In the genomic region with DNA sequence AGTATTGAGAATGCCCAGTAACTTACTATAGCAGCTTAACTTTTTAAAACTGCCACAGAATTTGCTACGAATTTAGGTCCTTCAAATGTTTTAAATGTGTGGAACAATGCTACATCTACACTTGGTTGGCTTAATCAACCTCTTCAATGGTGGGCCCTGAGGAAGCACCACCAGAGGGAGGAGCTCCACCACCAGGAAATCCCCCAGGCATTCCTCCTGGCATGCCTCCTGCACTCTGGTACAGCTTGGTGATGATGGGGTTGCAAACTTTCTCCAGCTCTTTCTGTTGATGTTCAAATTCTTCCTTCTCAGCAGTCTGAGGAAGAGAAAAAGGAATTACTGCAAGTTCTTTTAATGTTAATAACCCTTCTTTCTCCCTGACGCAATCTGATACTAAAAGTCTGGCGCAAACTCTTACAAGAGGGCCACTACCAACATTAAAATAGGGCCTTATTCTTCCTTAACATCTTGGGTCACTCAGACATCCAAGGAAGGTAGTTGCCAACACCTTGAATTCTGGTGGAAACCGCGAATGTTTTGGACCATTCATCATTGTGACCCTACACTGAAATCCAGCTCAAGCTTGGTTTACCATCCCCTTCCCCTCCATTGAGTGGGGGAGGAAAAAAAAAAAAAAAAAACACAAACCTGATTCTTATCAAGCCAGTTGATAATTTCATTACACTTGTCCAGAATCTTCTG, we compare ENCODE assay signal across 11 cellular contexts. TPM values are rescaled to one million over a fixed set of nuclear protein-coding genes. Genes with fewer than 3 reads are reported as not detected.
DNase-seq lines count a peak whose midpoint lies in the region; ATAC-seq and TF ChIP-seq lines count a peak whose summit lies in the region.
"Had no signal": no experiment of that assay in that cellular context is flagged by ENCODE, and none has a peak within 500 bp of the region (broad histone marks: within the 10 kb centered on the region; RNA-seq: fewer than 3 reads in every experiment).

No MANE protein-coding gene starts in this region.

- no peaks in the 10 kb centered on the region for H3K9me3 ChIP-seq in CD4-positive, alpha-beta T cell (ENCODE audit: control insufficient read depth, low read length)
- no peaks in the 10 kb centered on the region for H3K9me3 ChIP-seq in HCT116 (ENCODE audit: control insufficient read depth in 1 of 2, insufficient read depth in 1 of 2, low read depth in 1 of 2, low read length in 2 of 2)
- no peaks in the 10 kb centered on the region for H3K9me3 ChIP-seq in adipocyte (ENCODE audit: control insufficient read depth, low read length)
- H3K9me3 ChIP-seq in neuronal stem cell (replicated peaks in 1 of 2; ENCODE audit: control insufficient read depth in 2 of 2, insufficient read depth in 1 of 2, low read depth in 1 of 2, low read length in 2 of 2), result no peaks in the 10 kb centered on the region
- H3K9me3 ChIP-seq in body of pancreas, result no peaks in the 10 kb centered on the region

- CTCF ChIA-PET in CD4-positive, alpha-beta T cell (lab: Charles Lee), result interaction anchor here (0.6 to 2.4 kb wide), 5 partner anchors 35 to 189 kb away, joined by 3 to 10 read pairs (median 5); no protein-coding TSS in a partner anchor
- CTCF ChIA-PET in HCT116 (lab: Charles Lee), result interaction anchor here (0.7 to 1.9 kb wide), 5 partner anchors 35 to 428 kb away, joined by 3 to 7 read pairs (median 4); no protein-coding TSS in a partner anchor

- H4K8ac ChIP-seq in neuronal stem cell (ENCODE audit: low read depth, low read length), result no peak overlapping the region

- intact Hi-C loops in CD4-positive, alpha-beta T cell (cut with DNase I, micrococcal nuclease), result loop anchor here (5.0 to 10.0 kb wide), 6 partner anchors 40 to 687 kb away; a partner anchor contains a TSS
- intact Hi-C loops in HCT116 (cut with micrococcal nuclease) (loop anchor here (10.0 kb wide), 1 partner anchor 143 kb away; no protein-coding TSS in a partner anchor), body of pancreas (cut with DNase I) (no loop called here)

- POLR2A ChIA-PET in CD4-positive, alpha-beta T cell (lab: Charles Lee), result interaction anchor here (0.8 to 12.8 kb wide), 7 partner anchors 10 to 206 kb away, joined by 3 to 226 read pairs (median 4); a partner anchor contains a TSS
- POLR2A ChIA-PET in HCT116 (lab: Charles Lee), result interaction anchor here (1.5 kb wide), 3 partner anchors 10 to 32 kb away, joined by 4 to 7 read pairs (median 5); no protein-coding TSS in a partner anchor

- H3K4me1 ChIP-seq in HCT116 (ENCODE audit: control insufficient read depth in 1 of 2, insufficient read depth in 2 of 2, low read length in 2 of 2) (peaks cover 0 to 16% of the 10 kb centered on the region in 2 experiments; a peak in 2 of 4 replicates), adipocyte (ENCODE audit: control insufficient read depth, insufficient read depth, low read length) (peaks cover 24% of the 10 kb centered on the region), neuronal stem cell (ENCODE audit: control insufficient read depth in 2 of 2, insufficient read depth in 1 of 2, low read depth in 1 of 2, low read length in 2 of 2) (peaks cover 3 to 16% of the 10 kb centered on the region in 2 donors), body of pancreas (peaks cover 56% of the 10 kb centered on the region)

- TF ChIP-seq RAD21 in HCT116 (IDR thresholded peaks at IDR 0.05; ENCODE audit: low read depth), result no peak

- H3K27me3 ChIP-seq in CD4-positive, alpha-beta T cell (ENCODE audit: control insufficient read depth, insufficient read depth, low read length), result no peaks in the 10 kb centered on the region
- no peaks in the 10 kb centered on the region for H3K27me3 ChIP-seq in HCT116 (ENCODE audit: insufficient read depth, low read length)
- H3K27me3 ChIP-seq in adipocyte (replicated peaks; ENCODE audit: control insufficient read depth, insufficient read depth, low read length), result no peaks in the 10 kb centered on the region
- no peaks in the 10 kb centered on the region for H3K27me3 ChIP-seq in neuronal stem cell (ENCODE audit: control insufficient read depth in 3 of 3, insufficient read depth in 3 of 3, low read depth in 1 of 3, low read length in 3 of 3)
- H3K27me3 ChIP-seq in body of pancreas, result no peaks in the 10 kb centered on the region

- H3K79me1 ChIP-seq in neuronal stem cell (ENCODE audit: low read depth, low read length), result no peaks in the 10 kb centered on the region

- no peak for DNase-seq in CD4-positive, alpha-beta T cell
- DNase-seq in HCT116 (ENCODE audit: low read depth, low spot score), result no peak
- no peak for DNase-seq in adipocyte (ENCODE audit: low read depth)
- DNase-seq in natural killer cell treated with Interleukin-12 subunit alpha and Interleukin-12 subunit beta and Interleukin-15 and Interleukin-18, amount 100 ng/mL, for 72 hours (ENCODE audit: low spot score), result no peak
- no peak for DNase-seq in NCI-H345 (lab: John Stamatoyannopoulos, UW)
- no peak for DNase-seq in NCI-H2227 (lab: John Stamatoyannopoulos, UW; ENCODE audit: unreplicated experiment)
- no peak for DNase-seq in neuronal stem cell (ENCODE audit: low spot score)
- no peak for DNase-seq in body of pancreas
- DNase-seq: activated gamma-delta T cell treated with Interleukin-2 at 50 U/mL for 16 hours, NCI-H1694, SIG-M5 had no signal

- no peak overlapping the region for H2AFZ ChIP-seq in HCT116 (ENCODE audit: low read depth, low read length, poor library complexity, severe bottlenecking)
- no peak overlapping the region for H2AFZ ChIP-seq in neuronal stem cell (ENCODE audit: low read length)

- H3K27ac ChIP-seq in CD4-positive, alpha-beta T cell (ENCODE audit: low read depth, low read length), result peak overlapping the region; percentile 39
- H3K27ac ChIP-seq in HCT116 (ENCODE audit: low read depth, low read length) (no peak overlapping the region), neuronal stem cell (replicated peaks; ENCODE audit: low read length) (no peak overlapping the region), body of pancreas (peak overlapping the region in 1 of 4 donors; percentile 1)

- H3K4ac ChIP-seq in neuronal stem cell (ENCODE audit: low read length), result no peak overlapping the region

- no peak overlapping the region for H2BK5ac ChIP-seq in neuronal stem cell (ENCODE audit: low read length)

- peak overlapping the region; percentile 91 for H3K4me3 Mint-ChIP-seq in CD4-positive, alpha-beta T cell
- H3K4me3 Mint-ChIP-seq in natural killer cell treated with Interleukin-12 subunit alpha and Interleukin-12 subunit beta and Interleukin-15 and Interleukin-18, amount 100 ng/mL, for 72 hours, result peak overlapping the region; percentile 88

- RAD21 ChIA-PET in HCT116 (lab: Charles Lee; ENCODE audit: low non-redundant PET in 1 of 2, low total read pairs in 2 of 2, uncharacterized antibody in 2 of 2, unreplicated experiment in 2 of 2), result no interaction called here

- no peaks in the 10 kb centered on the region for H3K27me3 Mint-ChIP-seq in CD4-positive, alpha-beta T cell
- H3K27me3 Mint-ChIP-seq in natural killer cell treated with Interleukin-12 subunit alpha and Interleukin-12 subunit beta and Interleukin-15 and Interleukin-18, amount 100 ng/mL, for 72 hours, result no peaks in the 10 kb centered on the region

- H3K27ac Mint-ChIP-seq in CD4-positive, alpha-beta T cell, result peak overlapping the region; percentile 98
- peak overlapping the region; percentile 98 for H3K27ac Mint-ChIP-seq in natural killer cell treated with Interleukin-12 subunit alpha and Interleukin-12 subunit beta and Interleukin-15 and Interleukin-18, amount 100 ng/mL, for 72 hours

- no peak overlapping the region for H2AK5ac ChIP-seq in neuronal stem cell (ENCODE audit: low read depth, low read length)

- H2BK15ac ChIP-seq in neuronal stem cell (ENCODE audit: low read length), result no peak overlapping the region

- no peak for ATAC-seq in CD4-positive, alpha-beta T cell (ENCODE audit: poor library complexity)
- ATAC-seq in HCT116, result no peak
- no peak for ATAC-seq in natural killer cell treated with Interleukin-12 subunit alpha and Interleukin-12 subunit beta and Interleukin-15 and Interleukin-18, amount 100 ng/mL, for 72 hours
- ATAC-seq in body of pancreas, result no peak

- H3K18ac ChIP-seq in neuronal stem cell (ENCODE audit: low read length), result no peak overlapping the region

- TF ChIP-seq POLR2A in HCT116 (IDR thresholded peaks at IDR 0.05; ENCODE audit: borderline replicate concordance, extremely low read depth, insufficient read depth, insufficient read length) (no peak), body of pancreas (IDR thresholded peaks at IDR 0.05) (no peak)

- H3K9me2 ChIP-seq in HCT116 (ENCODE audit: insufficient read depth), result no peaks in the 10 kb centered on the region

- H2BK120ac ChIP-seq in neuronal stem cell (ENCODE audit: low read depth, low read length), result no peak overlapping the region

- no peak overlapping the region for H2BK12ac ChIP-seq in neuronal stem cell (ENCODE audit: low read length)

- H3K4me1 Mint-ChIP-seq in CD4-positive, alpha-beta T cell (ENCODE audit: low read depth), result peaks cover 82% of the 10 kb centered on the region
- H3K4me1 Mint-ChIP-seq in natural killer cell treated with Interleukin-12 subunit alpha and Interleukin-12 subunit beta and Interleukin-15 and Interleukin-18, amount 100 ng/mL, for 72 hours (ENCODE audit: low read depth in 2 of 2), result peaks cover 56 to 73% of the 10 kb centered on the region in 2 donors

- WGBS in neuronal stem cell (ENCODE audit: extremely low coverage in 2 of 2, insufficient read length in 2 of 2, insufficient replicate concordance in 1 of 2), 2 donors, result no CpG with 5 or more reads among the region's 5 CpGs
- 47 to 70% methylated on average over 5 of the region's 5 CpGs for WGBS in body of pancreas, 2 donors

- no peak overlapping the region for H4K91ac ChIP-seq in neuronal stem cell (ENCODE audit: low read depth, low read length, poor library complexity)

- H3K36me3 ChIP-seq in HCT116 (ENCODE audit: control insufficient read depth in 1 of 2, insufficient read depth in 2 of 2, low read length in 2 of 2) (peaks cover 34 to 66% of the 10 kb centered on the region in 2 experiments), adipocyte (ENCODE audit: control insufficient read depth, insufficient read depth, low read length, severe bottlenecking) (peaks cover 69% of the 10 kb centered on the region), neuronal stem cell (replicated peaks in 1 of 2; ENCODE audit: control insufficient read depth in 2 of 2, insufficient read depth in 2 of 2, low read length in 2 of 2) (peaks cover 44 to 80% of the 10 kb centered on the region in 2 donors), body of pancreas (replicated peaks in 1 of 2; ENCODE audit: insufficient read depth in 1 of 2, low read depth in 2 of 2) (peaks cover 15 to 25% of the 10 kb centered on the region in 2 donors)

- no peak for TF ChIP-seq CTCF in CD4-positive, alpha-beta T cell (IDR thresholded peaks at IDR 0.05)
- TF ChIP-seq CTCF in HCT116 (IDR thresholded peaks at IDR 0.05 in 2 of 3, conservative IDR thresholded peaks at IDR 0.05 in 1 of 3; ENCODE audit: borderline replicate concordance in 1 of 3, insufficient read depth in 1 of 3, low read depth in 2 of 3, low read length in 2 of 3) (no peak), body of pancreas (IDR thresholded peaks at IDR 0.05) (no peak)

- no peak overlapping the region for H3K14ac ChIP-seq in neuronal stem cell (ENCODE audit: low read length)

- BruUV-seq in HCT116 (replicated peaks; lab: Mats Ljungman, UMichigan), result no TSS peak

- no peaks in the 10 kb centered on the region for H3K9me3 Mint-ChIP-seq in CD4-positive, alpha-beta T cell
- H3K9me3 Mint-ChIP-seq in natural killer cell treated with Interleukin-12 subunit alpha and Interleukin-12 subunit beta and Interleukin-15 and Interleukin-18, amount 100 ng/mL, for 72 hours, result no peaks in the 10 kb centered on the region

- H3K79me2 ChIP-seq in HCT116 (ENCODE audit: insufficient read depth, low read length), result peaks cover 53% of the 10 kb centered on the region

- H4K20me1 ChIP-seq in HCT116 (ENCODE audit: insufficient read depth), result peaks cover 59% of the 10 kb centered on the region; the same call in 1 of the 2 replicates

- H3K9ac ChIP-seq in HCT116 (ENCODE audit: low read length), result no peak overlapping the region
- H3K9ac ChIP-seq in adipocyte (ENCODE audit: low read length), result peak overlapping the region; percentile 16
- no peak overlapping the region for H3K9ac ChIP-seq in neuronal stem cell (ENCODE audit: low read depth, low read length, poor library complexity)

- H3K4me3 ChIP-seq in HCT116 (replicated peaks in 1 of 2; ENCODE audit: low read depth in 1 of 2, low read length in 2 of 2), result no peak overlapping the region
- H3K4me3 ChIP-seq in adipocyte (ENCODE audit: low read length), result peak overlapping the region; percentile 97
- H3K4me3 ChIP-seq in neuronal stem cell (ENCODE audit: low read length in 2 of 2), result no peak overlapping the region
- no peak overlapping the region for H3K4me3 ChIP-seq in body of pancreas

- no peak overlapping the region for H3K23ac ChIP-seq in neuronal stem cell (ENCODE audit: low read depth, low read length, poor library complexity)

- H3K4me2 ChIP-seq in HCT116 (ENCODE audit: low read length) (no peak overlapping the region), neuronal stem cell (ENCODE audit: insufficient read depth, low read length, poor library complexity, severe bottlenecking) (no peak overlapping the region)

- H3K36me3 Mint-ChIP-seq in CD4-positive, alpha-beta T cell (ENCODE audit: low read depth), result peaks cover 95% of the 10 kb centered on the region
- H3K36me3 Mint-ChIP-seq in natural killer cell treated with Interleukin-12 subunit alpha and Interleukin-12 subunit beta and Interleukin-15 and Interleukin-18, amount 100 ng/mL, for 72 hours, result peaks cover 59% of the 10 kb centered on the region

RNA-seq across cellular contexts. Expression of a gene that starts 4.2 kb away (rescaled TPM):
- total RNA-seq in CD4-positive, alpha-beta T cell, result 100 to 1,000 TPM; 788 to 811 TPM
- total RNA-seq in HCT116 (2021; ENCODE audit: unreplicated experiment) (1,301 TPM), body of pancreas (100 to 1,000 TPM; 423 to 660 TPM)
- polyA plus RNA-seq in HCT116 (2012), result 794 and 973 TPM in 2 replicates
- 1,000 to 10,000 TPM; 2,110 to 2,554 TPM for total RNA-seq in natural killer cell treated with Interleukin-12 subunit alpha and Interleukin-12 subunit beta and Interleukin-15 and Interleukin-18, amount 100 ng/mL, for 72 hours
- 406 TPM for polyA plus RNA-seq in neuronal stem cell (2013, experiment 1 of 2)
- 401 TPM for polyA plus RNA-seq in neuronal stem cell (2013, experiment 2 of 2)
